Comparison of ENCODE assay signal across 9 cellular contexts in genomic region chr6:150004783-150005717, GRCh38. TPM values are rescaled to one million over a fixed set of nuclear protein-coding genes. Genes with fewer than 3 reads are reported as not detected.
DNase-seq lines count a peak whose midpoint lies in the region; ATAC-seq, FAIRE-seq and TF ChIP-seq lines count a peak whose summit lies in the region.
"Had no signal": no experiment of that assay in that cellular context is flagged by ENCODE, and none has a peak within 500 bp of the region (broad histone marks: within the 10 kb centered on the region; RNA-seq: fewer than 3 reads in every experiment).

No MANE protein-coding gene starts in this region.

- ATAC-seq in HG03457 (IDR thresholded peaks at IDR 0.05; ENCODE audit: unreplicated experiment) (peak; percentile 48), HepG2 (peak; percentile 94)

- TF ChIP-seq EP300 in HepG2 (IDR thresholded peaks at IDR 0.05; ENCODE audit: low read depth in 2 of 2, low read length in 2 of 2) (no peak), HepG2 (CRISPR knock-in tag; IDR thresholded peaks at IDR 0.05; ENCODE audit: borderline replicate concordance) (peak; percentile 22; the same call in 1 of the 2 replicates)

- H3K4me3 ChIP-seq in BE2C (ENCODE audit: low read depth, low read length) (peak overlapping the region; percentile 64), HepG2 (replicated peaks in 1 of 3; ENCODE audit: insufficient read depth in 1 of 3, low read depth in 2 of 3, low read length in 3 of 3) (peak overlapping the region; percentile 59 to 78 (median 77))

- H3K27ac ChIP-seq in HepG2 (ENCODE audit: extremely low read length, insufficient read depth, low read length), result no peak overlapping the region

- no peak overlapping the region; the same call in 1 of the 2 replicates for H3K9ac ChIP-seq in HepG2 (ENCODE audit: insufficient read depth, low read depth, low read length)

- DNase-seq in BE2C (peak; percentile 95), GM19240 (ENCODE audit: insufficient read length, low spot score) (peak; percentile 68), NCI-H526 (lab: John Stamatoyannopoulos, UW) (peak; percentile 74 to 95), HepG2 (ENCODE audit: low spot score) (peak; percentile 84)
- DNase-seq in activated CD4-positive, alpha-beta T cell treated with anti-CD3 and anti-CD28 coated beads, Interleukin-2, amount 10 ng/mL, durations not matched to agents 7 days and 5 days, result peak; percentile 93
- DNase-seq in stimulated activated CD4-positive, alpha-beta T cell treated with anti-CD3 and anti-CD28 coated beads, Interleukin-2, amount 100 ng/mL, for 24 hours, result peak; percentile 88 to 92

- peaks cover 3% of the 10 kb centered on the region for H3K36me3 Mint-ChIP-seq in activated CD4-positive, alpha-beta T cell treated with anti-CD3 and anti-CD28 coated beads, Interleukin-2, amount 10 ng/mL, durations not matched to agents 7 days and 5 days (ENCODE audit: low read depth)
- H3K36me3 Mint-ChIP-seq in dendritic cell treated with granulocyte-macrophage colony-stimulating factor and Interleukin-4, amounts not matched to agents 40 ng/mL and 50 ng/mL, for 4 days (ENCODE audit: low read depth), result no peaks in the 10 kb centered on the region

- FAIRE-seq in HepG2 (lab: Jason Lieb, UNC), result peak; percentile 56
- FAIRE-seq: TTC549 had no signal

- in situ Hi-C loops in HepG2 (cut with HindIII; ENCODE audit: extremely low pct_ligation_motif_present, low pct_unique_long_range_greater_than_20kb), result loop anchor here (5.0 to 10.0 kb wide), 2 partner anchors 68 to 160 kb away; no protein-coding TSS in a partner anchor

- peak overlapping the region; percentile 82 for H3K27ac Mint-ChIP-seq in activated CD4-positive, alpha-beta T cell treated with anti-CD3 and anti-CD28 coated beads, Interleukin-2, amount 10 ng/mL, durations not matched to agents 7 days and 5 days
- peak overlapping the region; percentile 60 for H3K27ac Mint-ChIP-seq in dendritic cell treated with granulocyte-macrophage colony-stimulating factor and Interleukin-4, amounts not matched to agents 40 ng/mL and 50 ng/mL, for 4 days

- WGBS in HepG2 (ENCODE audit: low lambda C conversion rate), result 8% methylated on average over 68 of the region's 79 CpGs

- intact Hi-C loops in dendritic cell treated with granulocyte-macrophage colony-stimulating factor and Interleukin-4, amounts not matched to agents 40 ng/mL and 50 ng/mL, for 4 days (cut with micrococcal nuclease), result loop anchor here (2.0 kb wide), 1 partner anchor 40 kb away; no protein-coding TSS in a partner anchor
- intact Hi-C loops in HepG2 (cut with micrococcal nuclease; ENCODE audit: unreplicated experiment), result no loop called here

- no peaks in the 10 kb centered on the region for H4K20me1 ChIP-seq in HepG2 (ENCODE audit: insufficient read depth, low read length)

- peaks cover 51% of the 10 kb centered on the region for H3K4me1 Mint-ChIP-seq in activated CD4-positive, alpha-beta T cell treated with anti-CD3 and anti-CD28 coated beads, Interleukin-2, amount 10 ng/mL, durations not matched to agents 7 days and 5 days
- peaks cover 11% of the 10 kb centered on the region for H3K4me1 Mint-ChIP-seq in dendritic cell treated with granulocyte-macrophage colony-stimulating factor and Interleukin-4, amounts not matched to agents 40 ng/mL and 50 ng/mL, for 4 days (ENCODE audit: low read depth)

- peak overlapping the region; percentile 74 for H3K4me2 ChIP-seq in HepG2 (ENCODE audit: low read depth, low read length)

- H3K9me3 ChIP-seq in BE2C (no peaks in the 10 kb centered on the region), HepG2 (ENCODE audit: low read length) (no peaks in the 10 kb centered on the region)

- POLR2A ChIA-PET in activated CD4-positive, alpha-beta T cell treated with anti-CD3 and anti-CD28 coated beads, Interleukin-2, amount 10 ng/mL, durations not matched to agents 7 days and 5 days (lab: Charles Lee), result interaction anchor here (0.6 kb wide), 1 partner anchor 685 kb away, joined by 3 read pairs; no protein-coding TSS in a partner anchor
- POLR2A ChIA-PET in HepG2 (lab: Yijun Ruan, JAX), result no interaction called here

- TF ChIP-seq POLR2A in HepG2 (IDR thresholded peaks at IDR 0.05; ENCODE audit: insufficient read depth in 1 of 2, low read depth in 2 of 2, low read length in 2 of 2), result no peak

- H3K4me1 ChIP-seq in BE2C (no peaks in the 10 kb centered on the region), HepG2 (ENCODE audit: insufficient read depth, low read length) (peaks cover 13% of the 10 kb centered on the region; the same call in 1 of the 2 replicates)

- peaks cover 34% of the 10 kb centered on the region for H3K27me3 Mint-ChIP-seq in activated CD4-positive, alpha-beta T cell treated with anti-CD3 and anti-CD28 coated beads, Interleukin-2, amount 10 ng/mL, durations not matched to agents 7 days and 5 days
- H3K27me3 Mint-ChIP-seq in dendritic cell treated with granulocyte-macrophage colony-stimulating factor and Interleukin-4, amounts not matched to agents 40 ng/mL and 50 ng/mL, for 4 days, result peaks cover 83% of the 10 kb centered on the region

- no peak for TF ChIP-seq CTCF in BE2C (IDR thresholded peaks at IDR 0.05; ENCODE audit: low read depth, low read length)
- no peak for TF ChIP-seq CTCF in HepG2 (CRISPR knock-in tag; IDR thresholded peaks at IDR 0.05)

- peaks cover 17% of the 10 kb centered on the region for H3K27me3 ChIP-seq in BE2C
- peaks cover 5 to 35% of the 10 kb centered on the region in 2 experiments; a peak in 4 of 5 replicates for H3K27me3 ChIP-seq in HepG2 (ENCODE audit: control insufficient read depth in 1 of 2, insufficient read depth in 2 of 2, low read length in 2 of 2)

- no peaks in the 10 kb centered on the region for H3K79me2 ChIP-seq in HepG2 (ENCODE audit: insufficient read depth, low read length)

- H2AFZ ChIP-seq in HepG2 (ENCODE audit: low read length), result no peak overlapping the region

- H3K4me3 Mint-ChIP-seq in activated CD4-positive, alpha-beta T cell treated with anti-CD3 and anti-CD28 coated beads, Interleukin-2, amount 10 ng/mL, durations not matched to agents 7 days and 5 days, result peak overlapping the region; percentile 86
- peak overlapping the region; percentile 81 for H3K4me3 Mint-ChIP-seq in dendritic cell treated with granulocyte-macrophage colony-stimulating factor and Interleukin-4, amounts not matched to agents 40 ng/mL and 50 ng/mL, for 4 days

- no peak for TF ChIP-seq RAD21 in HepG2 (CRISPR knock-in tag; IDR thresholded peaks at IDR 0.05)

- BruUV-seq in HepG2 (replicated peaks; lab: Mats Ljungman, UMichigan), result no TSS peak

- H3K36me3 ChIP-seq in BE2C, result no peaks in the 10 kb centered on the region
- H3K36me3 ChIP-seq in HepG2 (replicated peaks in 1 of 2; ENCODE audit: control insufficient read depth in 1 of 2, insufficient read depth in 2 of 2, low read length in 2 of 2), result no peaks in the 10 kb centered on the region

- CTCF ChIA-PET in activated CD4-positive, alpha-beta T cell treated with anti-CD3 and anti-CD28 coated beads, Interleukin-2, amount 10 ng/mL, durations not matched to agents 7 days and 5 days (lab: Charles Lee), result no interaction called here
- CTCF ChIA-PET in HepG2 (lab: Yijun Ruan, JAX; ENCODE audit: low intra/inter-chr PET ratio, low total read pairs), result no interaction called here

- peaks cover 3% of the 10 kb centered on the region for H3K9me3 Mint-ChIP-seq in activated CD4-positive, alpha-beta T cell treated with anti-CD3 and anti-CD28 coated beads, Interleukin-2, amount 10 ng/mL, durations not matched to agents 7 days and 5 days
- no peaks in the 10 kb centered on the region for H3K9me3 Mint-ChIP-seq in dendritic cell treated with granulocyte-macrophage colony-stimulating factor and Interleukin-4, amounts not matched to agents 40 ng/mL and 50 ng/mL, for 4 days

RNA-seq across cellular contexts. Expression of gene RAET1L, which starts 20.3 kb away (rescaled TPM):
- not detected for polyA plus RNA-seq in BE2C (2012; ENCODE audit: insufficient read depth, insufficient read length, low read depth)
- not detected for total RNA-seq in activated CD4-positive, alpha-beta T cell treated with anti-CD3 and anti-CD28 coated beads, Interleukin-2, amount 10 ng/mL, durations not matched to agents 7 days and 5 days
- not detected in 2 replicates for total RNA-seq in HepG2 (2016; rRNA removed; fragmentation: Illumina TruSeq; extraction: Trizol)
- total RNA-seq in HepG2 (2016; cell fraction: cytosol; rRNA removed; fragmentation: Illumina TruSeq; extraction: Trizol; ENCODE audit: low read depth), result not detected in 2 replicates
- not detected in 2 replicates for total RNA-seq in HepG2 (2016; cell fraction: insoluble cytoplasmic fraction; rRNA removed; fragmentation: Illumina TruSeq; extraction: Trizol)
- total RNA-seq in HepG2 (2016; cell fraction: membrane; rRNA removed; fragmentation: Illumina TruSeq; extraction: Trizol), result not detected in 2 replicates
- not detected in 2 replicates for total RNA-seq in HepG2 (2016; cell fraction: nucleus; rRNA removed; fragmentation: Illumina TruSeq; extraction: Trizol)
- not detected in 2 replicates for polyA plus RNA-seq in HepG2 (2011; rRNA removed)
- polyA plus RNA-seq in HepG2 (2011; cell fraction: cytosol; rRNA removed), result not detected in 2 replicates
- polyA plus RNA-seq in HepG2 (2011; cell fraction: nucleus; rRNA removed), result not detected in 2 replicates
- polyA plus RNA-seq in HepG2 (2012), result not detected in 2 replicates
- polyA plus RNA-seq in HepG2 (2016; cell fraction: cytosol; fragmentation: Illumina TruSeq; extraction: Trizol; ENCODE audit: low read depth), result not detected in 2 replicates
- not detected in 2 replicates for polyA plus RNA-seq in HepG2 (2016; cell fraction: insoluble cytoplasmic fraction; fragmentation: Illumina TruSeq; extraction: Trizol; ENCODE audit: low read depth)
- polyA plus RNA-seq in HepG2 (2016; cell fraction: membrane; fragmentation: Illumina TruSeq; extraction: Trizol; ENCODE audit: low read depth), result not detected in 2 replicates
- not detected in 2 replicates for polyA plus RNA-seq in HepG2 (2016; cell fraction: nucleus; fragmentation: Illumina TruSeq; extraction: Trizol; ENCODE audit: insufficient read depth, low read depth)
- polyA minus RNA-seq in HepG2 (2011; rRNA and poly(A)+ RNA removed; ENCODE audit: low replicate concordance), result 0.26 TPM in 1 of 2 replicates, not detected in the other
- not detected in 2 replicates for polyA minus RNA-seq in HepG2 (2011; cell fraction: cytosol; rRNA and poly(A)+ RNA removed)
- polyA minus RNA-seq in HepG2 (2011; cell fraction: nucleus; rRNA and poly(A)+ RNA removed), result not detected in 2 replicates

RNA-seq across cellular contexts. Expression of gene ULBP1, which starts 41.3 kb away (rescaled TPM):
- 5.4 TPM for polyA plus RNA-seq in BE2C (2012; ENCODE audit: insufficient read depth, insufficient read length, low read depth)
- total RNA-seq in activated CD4-positive, alpha-beta T cell treated with anti-CD3 and anti-CD28 coated beads, Interleukin-2, amount 10 ng/mL, durations not matched to agents 7 days and 5 days, result under 1 TPM; 0.55 to 0.67 TPM
- total RNA-seq in HepG2 (2016; rRNA removed; fragmentation: Illumina TruSeq; extraction: Trizol), result 0.04 TPM in 1 of 2 replicates, not detected in the other
- total RNA-seq in HepG2 (2016; cell fraction: cytosol; rRNA removed; fragmentation: Illumina TruSeq; extraction: Trizol; ENCODE audit: low read depth), result not detected in 2 replicates
- 0.06 TPM in 1 of 2 replicates, not detected in the other for total RNA-seq in HepG2 (2016; cell fraction: insoluble cytoplasmic fraction; rRNA removed; fragmentation: Illumina TruSeq; extraction: Trizol)
- not detected in 2 replicates for total RNA-seq in HepG2 (2016; cell fraction: membrane; rRNA removed; fragmentation: Illumina TruSeq; extraction: Trizol)
- total RNA-seq in HepG2 (2016; cell fraction: nucleus; rRNA removed; fragmentation: Illumina TruSeq; extraction: Trizol), result 0.12 TPM in 1 of 2 replicates, not detected in the other
- 0.08 and 0.09 TPM in 2 replicates for polyA plus RNA-seq in HepG2 (2011; rRNA removed)
- polyA plus RNA-seq in HepG2 (2011; cell fraction: cytosol; rRNA removed), result 0.11 and 0.13 TPM in 2 replicates
- 0.05 and 0.10 TPM in 2 replicates for polyA plus RNA-seq in HepG2 (2011; cell fraction: nucleus; rRNA removed)
- polyA plus RNA-seq in HepG2 (2012), result 0.27 and 0.39 TPM in 2 replicates
- not detected in 2 replicates for polyA plus RNA-seq in HepG2 (2016; cell fraction: cytosol; fragmentation: Illumina TruSeq; extraction: Trizol; ENCODE audit: low read depth)
- polyA plus RNA-seq in HepG2 (2016; cell fraction: insoluble cytoplasmic fraction; fragmentation: Illumina TruSeq; extraction: Trizol; ENCODE audit: low read depth), result 0.09 TPM in 1 of 2 replicates, not detected in the other
- not detected in 2 replicates for polyA plus RNA-seq in HepG2 (2016; cell fraction: membrane; fragmentation: Illumina TruSeq; extraction: Trizol; ENCODE audit: low read depth)
- 0.16 TPM in 1 of 2 replicates, not detected in the other for polyA plus RNA-seq in HepG2 (2016; cell fraction: nucleus; fragmentation: Illumina TruSeq; extraction: Trizol; ENCODE audit: insufficient read depth, low read depth)
- 0.06 and 0.21 TPM in 2 replicates for polyA minus RNA-seq in HepG2 (2011; rRNA and poly(A)+ RNA removed; ENCODE audit: low replicate concordance)
- not detected in 2 replicates for polyA minus RNA-seq in HepG2 (2011; cell fraction: cytosol; rRNA and poly(A)+ RNA removed)
- 0.12 and 0.13 TPM in 2 replicates for polyA minus RNA-seq in HepG2 (2011; cell fraction: nucleus; rRNA and poly(A)+ RNA removed)
